ENCODE assay signal across 8 cellular contexts in genomic region chr20:24992420-24993205, GRCh38. TPM values are rescaled to one million over a fixed set of nuclear protein-coding genes. Genes with fewer than 3 reads are reported as not detected.
DNase-seq lines count a peak whose midpoint lies in the region; ATAC-seq and TF ChIP-seq lines count a peak whose summit lies in the region.

Gene APMAP (minus strand): TSS chr20:24992751. CDS start chr20:24992688, 63 bp downstream.

- H3K27me3 ChIP-seq in MM.1S (replicated peaks; ENCODE audit: insufficient read depth, low read length) (no peaks in the 10 kb centered on the region), SJSA1 (replicated peaks) (no peaks in the 10 kb centered on the region), foreskin keratinocyte (peaks cover 2% of the 10 kb centered on the region), neuron (ENCODE audit: insufficient read depth, low read length) (no peaks in the 10 kb centered on the region), subcutaneous abdominal adipose tissue (ENCODE audit: control insufficient read depth in 5 of 5, insufficient read depth in 4 of 5, low read length in 5 of 5) (peaks cover 0 to 4% (median 0%) of the 10 kb centered on the region in 5 donors)

- H3K27ac ChIP-seq in MM.1S (ENCODE audit: low read length) (peak within 1 kb of the TSS; percentile 69), SJSA1 (peak within 1 kb of the TSS; percentile 84), foreskin keratinocyte (peak within 1 kb of the TSS; percentile 63), subcutaneous abdominal adipose tissue (ENCODE audit: low read depth, low read length) (peak within 1 kb of the TSS; percentile 88)

- ATAC-seq in foreskin keratinocyte, result peak; percentile 97

- no peaks in the 10 kb centered on the region for H4K20me1 ChIP-seq in MM.1S (ENCODE audit: insufficient read depth, low read length)

- peaks cover 24% of the 10 kb centered on the region for H3K4me1 ChIP-seq in MM.1S (ENCODE audit: low read length)
- peaks cover 31% of the 10 kb centered on the region for H3K4me1 ChIP-seq in SJSA1 (replicated peaks)
- H3K4me1 ChIP-seq in foreskin keratinocyte, result peaks cover 15% of the 10 kb centered on the region
- H3K4me1 ChIP-seq in neuron (ENCODE audit: insufficient read depth, low read length), result peaks cover 39% of the 10 kb centered on the region
- H3K4me1 ChIP-seq in subcutaneous abdominal adipose tissue (ENCODE audit: control insufficient read depth in 5 of 5, insufficient read depth in 5 of 5, low read length in 5 of 5), result peaks cover 0 to 66% (median 58%) of the 10 kb centered on the region in 5 donors

- peak within 1 kb of the TSS; percentile 86 for H3K9ac ChIP-seq in MM.1S (ENCODE audit: low read length)
- peak within 1 kb of the TSS; percentile 70 to 98 (median 92) for H3K9ac ChIP-seq in subcutaneous abdominal adipose tissue (ENCODE audit: low read length in 5 of 5)

- H3K9me3 ChIP-seq in MM.1S (replicated peaks; ENCODE audit: insufficient read depth, low read length) (no peaks in the 10 kb centered on the region), SJSA1 (replicated peaks) (no peaks in the 10 kb centered on the region), neuron (ENCODE audit: low read length) (no peaks in the 10 kb centered on the region), subcutaneous abdominal adipose tissue (ENCODE audit: control insufficient read depth in 5 of 5, low read length in 5 of 5) (no peaks in the 10 kb centered on the region)

- TF ChIP-seq CTCF in MM.1S (IDR thresholded peaks at IDR 0.05; ENCODE audit: low read length) (no peak), foreskin keratinocyte (conservative IDR thresholded peaks at IDR 0.05) (no peak)

- H3K4me3 ChIP-seq in MM.1S (ENCODE audit: low read length) (peak within 1 kb of the TSS; percentile 97), SJSA1 (peak within 1 kb of the TSS; percentile 77), neuron (ENCODE audit: low read length) (peak within 1 kb of the TSS; percentile 79), subcutaneous abdominal adipose tissue (ENCODE audit: low read depth in 1 of 5, low read length in 5 of 5) (peak within 1 kb of the TSS; percentile 91 to 96 (median 93))

- peak within 1 kb of the TSS; percentile 83 for H2AFZ ChIP-seq in MM.1S (ENCODE audit: low read length)
- peak within 1 kb of the TSS; percentile 64 for H2AFZ ChIP-seq in neuron (ENCODE audit: low read depth, low read length)

- peaks cover 48% of the 10 kb centered on the region for H3K79me2 ChIP-seq in MM.1S (ENCODE audit: low read length)

- DNase-seq in GF-D8 (lab: John Stamatoyannopoulos, UW), result peak; percentile 74
- DNase-seq in HCEC 1CT, result peak; percentile 91
- peak; percentile 96 for DNase-seq in MM.1S
- DNase-seq in SJSA1 (ENCODE audit: low read depth in 1 of 2, low spot score in 2 of 2), result peak; percentile 94 to 96
- peak; percentile 80 to 93 (median 90) for DNase-seq in activated naive CD4-positive, alpha-beta T cell (lab: John Stamatoyannopoulos, UW)
- peak; percentile 69 to 83 for DNase-seq in foreskin keratinocyte

- H3K4me2 ChIP-seq in MM.1S (ENCODE audit: low read depth, low read length), result peak within 1 kb of the TSS; percentile 85

- H3K36me3 ChIP-seq in MM.1S (replicated peaks; ENCODE audit: insufficient read depth, low read length) (no peaks in the 10 kb centered on the region), SJSA1 (no peaks in the 10 kb centered on the region; the same call in 1 of the 2 replicates), neuron (ENCODE audit: insufficient read depth, low read length) (peaks cover 2% of the 10 kb centered on the region), subcutaneous abdominal adipose tissue (ENCODE audit: control insufficient read depth in 5 of 5, insufficient read depth in 5 of 5, low read length in 5 of 5) (no peaks in the 10 kb centered on the region)

- H3K9me2 ChIP-seq in MM.1S (replicated peaks; ENCODE audit: insufficient read depth, low read length), result no peaks in the 10 kb centered on the region

- no peaks in the 10 kb centered on the region for H3F3A ChIP-seq in MM.1S (ENCODE audit: insufficient read depth, low read length)

RNA-seq across cellular contexts. Expression of gene APMAP, which starts in this region (rescaled TPM):
- total RNA-seq in SJSA1 (2014; rRNA removed; shearing (Covaris generic)), result 163 and 167 TPM in 2 replicates
- 67.8 and 70.8 TPM in 2 replicates for total RNA-seq in foreskin keratinocyte
- polyA plus RNA-seq in foreskin keratinocyte, result 62.4 and 67.2 TPM in 2 replicates

Comparison
In these comparisons a context has a peak if more than half of its experiments do, and no peak if none do; other contexts are left out.
1. Peak in every context shown above with its lines: DNase-seq, ATAC-seq, H3K4me3 ChIP-seq and H3K27ac ChIP-seq.